Comparison of ENCODE assay signal across 7 cellular contexts in genomic region chr15:67086650-67086941, GRCh38. TPM values are rescaled to one million over a fixed set of nuclear protein-coding genes. Genes with fewer than 3 reads are reported as not detected.
DNase-seq lines count a peak whose midpoint lies in the region; ATAC-seq and TF ChIP-seq lines count a peak whose summit lies in the region.

No MANE protein-coding gene starts in this region.

- H3K36me3 Mint-ChIP-seq in Caco-2 (ENCODE audit: insufficient read depth, unreplicated experiment) (peaks cover 15% of the 10 kb centered on the region), brain (peaks cover 14% of the 10 kb centered on the region)

- CTCF ChIA-PET in Caco-2 (lab: Charles Lee), result no interaction called here

- peak overlapping the region; percentile 81 for H3K27ac ChIP-seq in psoas muscle

- TF ChIP-seq CTCF in Caco-2 (IDR thresholded peaks at IDR 0.05; ENCODE audit: insufficient read depth in 1 of 2, low read depth in 1 of 2, low read length in 1 of 2, severe bottlenecking in 1 of 2, unreplicated experiment in 1 of 2) (no peak), brain (conservative IDR thresholded peaks at IDR 0.05) (no peak), psoas muscle (IDR thresholded peaks at IDR 0.05) (no peak), GM20000 (IDR thresholded peaks at IDR 0.05; ENCODE audit: extremely low read depth, missing control alignments) (no peak)

- H3K4me3 ChIP-seq in Caco-2 (ENCODE audit: low read depth, low read length) (no peak overlapping the region), psoas muscle (no peak overlapping the region)

- ATAC-seq in psoas muscle, result no peak
- ATAC-seq in HG02884 (IDR thresholded peaks at IDR 0.05; ENCODE audit: unreplicated experiment), result no peak
- ATAC-seq in GM18870 (IDR thresholded peaks at IDR 0.05; ENCODE audit: unreplicated experiment), result no peak

- H3K36me3 ChIP-seq in Caco-2 (ENCODE audit: control insufficient read depth, insufficient read depth, low read length) (0 out of 2 replicates have a peak, but pooled peaks cover 2% of the 10 kb centered on the region), psoas muscle (ENCODE audit: insufficient read depth in 1 of 2, low read depth in 1 of 2) (peaks cover 0 to 7% of the 10 kb centered on the region in 2 donors)

- POLR2A ChIA-PET in Caco-2 (lab: Charles Lee), result no interaction called here

- peaks cover 43% of the 10 kb centered on the region for H3K4me1 ChIP-seq in Caco-2
- H3K4me1 ChIP-seq in psoas muscle, result peaks cover 99% of the 10 kb centered on the region

- BruUV-seq in Caco-2 (replicated peaks; lab: Mats Ljungman, UMichigan), result no TSS peak

- no peaks in the 10 kb centered on the region for H3K27me3 ChIP-seq in Caco-2 (replicated peaks; ENCODE audit: control insufficient read depth, insufficient read depth, low read length)
- H3K27me3 ChIP-seq in psoas muscle (ENCODE audit: insufficient read depth in 3 of 3, low read length in 2 of 3), result no peaks in the 10 kb centered on the region

- H3K27me3 Mint-ChIP-seq in Caco-2 (ENCODE audit: insufficient read depth, unreplicated experiment), result no peaks in the 10 kb centered on the region
- H3K27me3 Mint-ChIP-seq in brain, result no peaks in the 10 kb centered on the region

- intact Hi-C loops in Caco-2 (cut with micrococcal nuclease; ENCODE audit: unreplicated experiment), result no loop called here
- intact Hi-C loops in psoas muscle (cut with DNase I), result no loop called here

- H3K9me3 Mint-ChIP-seq in Caco-2 (ENCODE audit: unreplicated experiment), result no peaks in the 10 kb centered on the region
- peaks cover 0 to 1% (median 0%) of the 10 kb centered on the region in 5 experiments for H3K9me3 Mint-ChIP-seq in brain

- H3K27ac Mint-ChIP-seq in Caco-2 (ENCODE audit: unreplicated experiment) (peak overlapping the region; percentile 16), brain (peak overlapping the region in 3 of 5 experiments; percentile 47 to 81 (median 77))

- DNase-seq in Caco-2, result no peak
- DNase-seq in NCI-H460 (ENCODE audit: extremely low read depth, low read depth), result peak; percentile 48
- DNase-seq in psoas muscle, result no peak
- DNase-seq in GM20000 (ENCODE audit: low spot score), result no peak

- H3K4me3 Mint-ChIP-seq in Caco-2 (ENCODE audit: unreplicated experiment) (no peak overlapping the region), brain (no peak overlapping the region)

- H3K9me3 ChIP-seq in Caco-2 (no peaks in the 10 kb centered on the region), psoas muscle (no peaks in the 10 kb centered on the region)

- WGBS in psoas muscle, 3 donors, result 48 to 91% (median 51%) methylated on average over 3 to 5 of the region's 5 CpGs

- H3K4me1 Mint-ChIP-seq in Caco-2 (ENCODE audit: low read depth, unreplicated experiment) (peaks cover 45% of the 10 kb centered on the region), brain (peaks cover 88% of the 10 kb centered on the region)

RNA-seq across cellular contexts. Expression of gene SMAD3, which starts 21.2 kb away (rescaled TPM):
- total RNA-seq in Caco-2 (2022) (51.5 and 54.8 TPM in 2 replicates), psoas muscle (10 to 100 TPM; 25.7 to 47.6 (median 44.0) TPM)
- 8.0 and 12.3 TPM in 2 replicates for total RNA-seq in NCI-H460 (2014; rRNA removed; shearing (Covaris generic))
- 17.8 and 22.3 TPM in 2 replicates for polyA plus RNA-seq in NCI-H460 (2014; cell fraction: nucleus; rRNA removed)
- polyA plus RNA-seq in brain (ENCODE audit: insufficient read depth, low read depth, low replicate concordance) (7.8 TPM), psoas muscle (10 to 100 TPM in 2 of 3 donors, 1 to 10 TPM in 1; 2.9 to 29.3 (median 20.3) TPM)
